ENCODE assay signal across 1 cellular context in the genomic region with DNA sequence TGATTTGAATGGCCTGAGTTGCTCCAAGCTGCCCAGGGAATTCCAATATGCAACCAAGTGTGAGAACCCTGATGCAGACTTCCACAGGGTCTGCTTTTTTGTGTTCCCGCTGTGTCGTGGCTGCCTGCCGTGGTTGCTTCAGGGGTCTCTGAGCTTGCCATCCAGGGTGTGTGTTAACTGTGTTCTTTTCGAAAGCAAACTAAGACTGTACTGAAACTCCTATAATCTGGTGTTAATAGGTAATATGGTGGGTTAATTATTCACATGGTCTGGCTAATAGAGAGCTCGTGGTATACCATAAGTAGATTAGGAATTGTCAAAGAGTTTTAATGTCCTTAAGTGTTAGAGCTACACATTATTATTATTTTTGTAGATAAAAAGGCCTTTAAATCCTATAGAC.
TF ChIP-seq lines count a peak whose summit lies in the region.

No MANE protein-coding gene starts in this region.

TF ChIP-seq in GM12878, 131 proteins besides CTCF, POLR2A, EP300 and RAD21:
- TF ChIP-seq CEBPB (IDR thresholded peaks at IDR 0.05; ENCODE audit: borderline replicate concordance in 1 of 2, low read depth in 2 of 2, low read length in 2 of 2) (no peak), ZNF384 (IDR thresholded peaks at IDR 0.05; ENCODE audit: borderline replicate concordance, low read depth, low read length) (no peak), NRF1 (conservative IDR thresholded peaks at IDR 0.05; ENCODE audit: low read depth, low read length) (no peak), POLR2AphosphoS2 (IDR thresholded peaks at IDR 0.05; ENCODE audit: low read depth, low read length) (no peak), RAD51 (IDR thresholded peaks at IDR 0.05) (no peak), FOXM1 (IDR thresholded peaks at IDR 0.05; ENCODE audit: low read depth, low read length) (no peak), BRCA1 (IDR thresholded peaks at IDR 0.05; ENCODE audit: low read depth, low read length) (no peak), PAX5 (IDR thresholded peaks at IDR 0.05; ENCODE audit: borderline replicate concordance, low read depth, low read length) (no peak), MTA3 (IDR thresholded peaks at IDR 0.05; ENCODE audit: borderline replicate concordance, low read length) (no peak), HSF1 (IDR thresholded peaks at IDR 0.05; ENCODE audit: low read depth, low read length) (no peak), EGR1 (IDR thresholded peaks at IDR 0.05; ENCODE audit: borderline replicate concordance in 1 of 2, low read depth in 2 of 2, low read length in 2 of 2) (no peak), BACH1 (IDR thresholded peaks at IDR 0.05; ENCODE audit: borderline replicate concordance) (no peak)
- TF ChIP-seq, protein P1, sequence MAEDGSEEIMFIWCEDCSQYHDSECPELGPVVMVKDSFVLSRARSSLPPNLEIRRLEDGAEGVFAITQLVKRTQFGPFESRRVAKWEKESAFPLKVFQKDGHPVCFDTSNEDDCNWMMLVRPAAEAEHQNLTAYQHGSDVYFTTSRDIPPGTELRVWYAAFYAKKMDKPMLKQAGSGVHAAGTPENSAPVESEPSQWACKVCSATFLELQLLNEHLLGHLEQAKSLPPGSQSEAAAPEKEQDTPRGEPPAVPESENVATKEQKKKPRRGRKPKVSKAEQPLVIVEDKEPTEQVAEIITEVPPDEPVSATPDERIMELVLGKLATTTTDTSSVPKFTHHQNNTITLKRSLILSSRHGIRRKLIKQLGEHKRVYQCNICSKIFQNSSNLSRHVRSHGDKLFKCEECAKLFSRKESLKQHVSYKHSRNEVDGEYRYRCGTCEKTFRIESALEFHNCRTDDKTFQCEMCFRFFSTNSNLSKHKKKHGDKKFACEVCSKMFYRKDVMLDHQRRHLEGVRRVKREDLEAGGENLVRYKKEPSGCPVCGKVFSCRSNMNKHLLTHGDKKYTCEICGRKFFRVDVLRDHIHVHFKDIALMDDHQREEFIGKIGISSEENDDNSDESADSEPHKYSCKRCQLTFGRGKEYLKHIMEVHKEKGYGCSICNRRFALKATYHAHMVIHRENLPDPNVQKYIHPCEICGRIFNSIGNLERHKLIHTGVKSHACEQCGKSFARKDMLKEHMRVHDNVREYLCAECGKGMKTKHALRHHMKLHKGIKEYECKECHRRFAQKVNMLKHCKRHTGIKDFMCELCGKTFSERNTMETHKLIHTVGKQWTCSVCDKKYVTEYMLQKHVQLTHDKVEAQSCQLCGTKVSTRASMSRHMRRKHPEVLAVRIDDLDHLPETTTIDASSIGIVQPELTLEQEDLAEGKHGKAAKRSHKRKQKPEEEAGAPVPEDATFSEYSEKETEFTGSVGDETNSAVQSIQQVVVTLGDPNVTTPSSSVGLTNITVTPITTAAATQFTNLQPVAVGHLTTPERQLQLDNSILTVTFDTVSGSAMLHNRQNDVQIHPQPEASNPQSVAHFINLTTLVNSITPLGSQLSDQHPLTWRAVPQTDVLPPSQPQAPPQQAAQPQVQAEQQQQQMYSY (CRISPR knock-in tag; IDR thresholded peaks at IDR 0.05): no peak
- TF ChIP-seq, protein P2, sequence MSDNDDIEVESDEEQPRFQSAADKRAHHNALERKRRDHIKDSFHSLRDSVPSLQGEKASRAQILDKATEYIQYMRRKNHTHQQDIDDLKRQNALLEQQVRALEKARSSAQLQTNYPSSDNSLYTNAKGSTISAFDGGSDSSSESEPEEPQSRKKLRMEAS (IDR thresholded peaks at IDR 0.05; ENCODE audit: low read depth, low read length): no peak
- TF ChIP-seq, protein P3, sequence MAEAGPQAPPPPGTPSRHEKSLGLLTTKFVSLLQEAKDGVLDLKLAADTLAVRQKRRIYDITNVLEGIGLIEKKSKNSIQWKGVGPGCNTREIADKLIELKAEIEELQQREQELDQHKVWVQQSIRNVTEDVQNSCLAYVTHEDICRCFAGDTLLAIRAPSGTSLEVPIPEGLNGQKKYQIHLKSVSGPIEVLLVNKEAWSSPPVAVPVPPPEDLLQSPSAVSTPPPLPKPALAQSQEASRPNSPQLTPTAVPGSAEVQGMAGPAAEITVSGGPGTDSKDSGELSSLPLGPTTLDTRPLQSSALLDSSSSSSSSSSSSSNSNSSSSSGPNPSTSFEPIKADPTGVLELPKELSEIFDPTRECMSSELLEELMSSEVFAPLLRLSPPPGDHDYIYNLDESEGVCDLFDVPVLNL (IDR thresholded peaks at IDR 0.05; ENCODE audit: low read depth, low read length): no peak
